ENCODE assay signal across 1 cellular context in the genomic region with DNA sequence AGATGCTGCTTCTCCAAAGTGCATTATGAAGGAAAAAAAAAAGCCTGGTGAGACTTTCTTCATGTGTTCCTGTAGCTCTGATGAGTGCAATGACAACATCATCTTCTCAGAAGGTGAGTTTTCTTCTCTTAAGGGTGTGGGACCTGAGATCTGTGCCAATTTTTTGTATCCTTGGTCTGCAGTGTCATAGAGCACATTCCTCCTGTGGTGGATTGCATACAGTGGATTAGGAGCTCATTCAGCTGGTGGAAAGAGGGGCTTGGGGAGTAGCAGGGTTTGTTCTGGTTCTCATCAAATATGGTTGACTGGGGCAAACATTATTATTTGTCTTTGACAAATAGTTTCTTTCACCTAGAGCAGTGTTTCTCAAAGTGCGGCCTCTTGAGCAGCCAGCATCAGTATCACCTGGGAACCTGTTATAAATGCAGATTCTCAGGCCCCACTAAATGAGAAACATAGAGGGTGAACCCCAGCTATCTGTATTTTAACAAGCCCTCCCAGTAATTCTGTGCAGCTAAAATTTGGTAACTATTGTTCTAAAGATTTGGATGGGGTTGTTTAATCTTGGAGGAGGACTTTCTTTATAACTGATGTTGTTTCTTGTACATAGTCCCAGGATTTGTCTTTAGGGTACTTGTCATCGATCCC.
TF ChIP-seq lines count a peak whose summit lies in the region.

No MANE protein-coding gene starts in this region.

TF ChIP-seq in HCT116, 20 proteins besides CTCF, POLR2A, EP300 and RAD21 (continued from another document):
- TF ChIP-seq, protein P1, sequence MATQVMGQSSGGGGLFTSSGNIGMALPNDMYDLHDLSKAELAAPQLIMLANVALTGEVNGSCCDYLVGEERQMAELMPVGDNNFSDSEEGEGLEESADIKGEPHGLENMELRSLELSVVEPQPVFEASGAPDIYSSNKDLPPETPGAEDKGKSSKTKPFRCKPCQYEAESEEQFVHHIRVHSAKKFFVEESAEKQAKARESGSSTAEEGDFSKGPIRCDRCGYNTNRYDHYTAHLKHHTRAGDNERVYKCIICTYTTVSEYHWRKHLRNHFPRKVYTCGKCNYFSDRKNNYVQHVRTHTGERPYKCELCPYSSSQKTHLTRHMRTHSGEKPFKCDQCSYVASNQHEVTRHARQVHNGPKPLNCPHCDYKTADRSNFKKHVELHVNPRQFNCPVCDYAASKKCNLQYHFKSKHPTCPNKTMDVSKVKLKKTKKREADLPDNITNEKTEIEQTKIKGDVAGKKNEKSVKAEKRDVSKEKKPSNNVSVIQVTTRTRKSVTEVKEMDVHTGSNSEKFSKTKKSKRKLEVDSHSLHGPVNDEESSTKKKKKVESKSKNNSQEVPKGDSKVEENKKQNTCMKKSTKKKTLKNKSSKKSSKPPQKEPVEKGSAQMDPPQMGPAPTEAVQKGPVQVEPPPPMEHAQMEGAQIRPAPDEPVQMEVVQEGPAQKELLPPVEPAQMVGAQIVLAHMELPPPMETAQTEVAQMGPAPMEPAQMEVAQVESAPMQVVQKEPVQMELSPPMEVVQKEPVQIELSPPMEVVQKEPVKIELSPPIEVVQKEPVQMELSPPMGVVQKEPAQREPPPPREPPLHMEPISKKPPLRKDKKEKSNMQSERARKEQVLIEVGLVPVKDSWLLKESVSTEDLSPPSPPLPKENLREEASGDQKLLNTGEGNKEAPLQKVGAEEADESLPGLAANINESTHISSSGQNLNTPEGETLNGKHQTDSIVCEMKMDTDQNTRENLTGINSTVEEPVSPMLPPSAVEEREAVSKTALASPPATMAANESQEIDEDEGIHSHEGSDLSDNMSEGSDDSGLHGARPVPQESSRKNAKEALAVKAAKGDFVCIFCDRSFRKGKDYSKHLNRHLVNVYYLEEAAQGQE (IDR thresholded peaks at IDR 0.05; ENCODE audit: low read depth), result no peak
